ENCODE assay signal across 14 cellular contexts in the genomic region with DNA sequence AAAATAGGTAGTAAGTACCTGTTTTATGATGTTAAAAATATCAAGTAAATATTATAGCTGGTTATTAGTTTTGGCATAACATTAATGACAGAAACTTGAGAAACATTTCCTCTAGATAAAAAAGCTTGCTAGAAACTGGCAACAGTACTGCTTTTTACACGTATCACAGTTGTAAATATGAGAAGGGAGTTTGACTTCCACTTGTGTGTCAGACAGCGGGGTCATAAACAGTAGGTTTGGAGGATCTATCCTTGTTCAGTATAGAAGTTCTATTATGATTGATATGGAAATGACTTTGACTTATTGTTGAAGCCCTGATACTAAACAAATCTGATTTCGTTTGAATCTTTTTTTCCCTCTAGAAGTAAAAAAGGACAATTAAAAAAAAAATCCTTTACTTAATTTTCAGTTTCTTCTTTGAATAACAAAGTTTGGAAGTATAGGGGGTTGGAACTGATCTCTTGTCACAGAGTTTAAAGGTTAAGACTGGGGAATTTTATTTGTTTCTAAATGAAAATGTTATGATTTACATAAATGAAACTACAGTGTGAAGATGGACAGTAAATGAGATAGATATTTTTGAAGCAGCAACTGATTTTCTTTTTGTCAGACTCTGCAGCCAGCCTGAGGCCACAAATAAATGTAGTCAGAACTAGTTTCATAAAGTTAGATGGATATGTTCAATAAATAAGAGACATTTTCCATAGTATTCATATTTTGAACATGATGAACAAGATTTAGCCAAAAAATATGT. TPM values are rescaled to one million over a fixed set of nuclear protein-coding genes. Genes with fewer than 3 reads are reported as not detected.
A peak's percentile ranks its signal among the peaks of the same experiment; 100 is the strongest.
DNase-seq lines count a peak whose midpoint lies in the region; ATAC-seq and TF ChIP-seq lines count a peak whose summit lies in the region.
"Had no signal": no experiment of that assay in that cellular context is flagged by ENCODE, and none has a peak within 500 bp of the region (broad histone marks: within the 10 kb centered on the region; RNA-seq: fewer than 3 reads in every experiment).

No MANE protein-coding gene starts in this region.

- peak overlapping the region; percentile 94 for H3K27ac Mint-ChIP-seq in activated T-cell treated with anti-CD3 and anti-CD28 coated beads, Interleukin-2, amount 50 U/mL, for 72 hours
- H3K27ac Mint-ChIP-seq in stimulated activated naive CD8-positive, alpha-beta T cell treated with anti-CD3 and anti-CD28 coated beads, Interleukin-15, Interleukin-2, amounts not matched to agents 100 ng/mL and 50 ng/mL, for 24 hours = peak overlapping the region; percentile 14

- TF ChIP-seq CTCF in OCI-LY1 (IDR thresholded peaks at IDR 0.05; ENCODE audit: low read length) (no peak), adrenal gland (IDR thresholded peaks at IDR 0.05) (no peak)

- H3K27me3 ChIP-seq in OCI-LY1 (ENCODE audit: insufficient read depth, low read length) (no peaks in the 10 kb centered on the region), adrenal gland (no peaks in the 10 kb centered on the region)

- DNase-seq in activated T-cell treated with anti-CD3 and anti-CD28 coated beads, Interleukin-2, amount 50 U/mL, for 72 hours = no peak
- DNase-seq in activated T-cell treated with anti-CD3 and anti-CD28 coated beads for 4 hours (no peak), iris pigment epithelial cell (ENCODE audit: low read depth) (peak; percentile 40), midbrain (lab: John Stamatoyannopoulos, UW) (no peak), adrenal gland (no peak)
- DNase-seq: activated gamma-delta T cell, DMS79 treated with DMSO at 0.1 percent for 48 hours, mammary epithelial cell, NCI-H2107, OCI-M1 had no signal

- H3K9me3 ChIP-seq in OCI-LY1 (ENCODE audit: low read length) (no peaks in the 10 kb centered on the region), adrenal gland (replicated peaks in 1 of 3) (no peaks in the 10 kb centered on the region)

- no peaks in the 10 kb centered on the region for H3K9me2 ChIP-seq in OCI-LY1 (ENCODE audit: low read depth, low read length)

- peaks cover 96% of the 10 kb centered on the region for H3K79me2 ChIP-seq in OCI-LY1 (ENCODE audit: insufficient read depth, low read length)

- peak overlapping the region; percentile 3; the same call in 1 of the 2 replicates for H3K4me2 ChIP-seq in OCI-LY1 (ENCODE audit: low read length)

- 34 to 44% (median 41%) methylated on average over 3 of the region's 3 CpGs for WGBS in adrenal gland, 4 donors

- H3K9ac ChIP-seq in OCI-LY1 (ENCODE audit: low read length) = no peak overlapping the region; the same call in 1 of the 2 replicates
- H3K9ac ChIP-seq: parathyroid adenoma had no signal

- peak overlapping the region; percentile 6 to 71 for H3K4me3 Mint-ChIP-seq in activated T-cell treated with anti-CD3 and anti-CD28 coated beads, Interleukin-2, amount 50 U/mL, for 72 hours
- H3K4me3 Mint-ChIP-seq in stimulated activated naive CD8-positive, alpha-beta T cell treated with anti-CD3 and anti-CD28 coated beads, Interleukin-15, Interleukin-2, amounts not matched to agents 100 ng/mL and 50 ng/mL, for 24 hours = peak overlapping the region; percentile 1

- TF ChIP-seq POLR2A in adrenal gland (IDR thresholded peaks at IDR 0.05) = no peak

- H4K20me1 ChIP-seq in OCI-LY1 (ENCODE audit: insufficient read depth, low read length) = no peaks in the 10 kb centered on the region

- H3K4me3 ChIP-seq in OCI-LY1 (ENCODE audit: low read depth, low read length, poor library complexity, severe bottlenecking) = no peak overlapping the region
- H3K4me3 ChIP-seq in adrenal gland = no peak overlapping the region

- no peaks in the 10 kb centered on the region for H3K36me3 Mint-ChIP-seq in activated T-cell treated with anti-CD3 and anti-CD28 coated beads, Interleukin-2, amount 50 U/mL, for 72 hours (ENCODE audit: insufficient read depth in 2 of 2)
- peaks cover 5% of the 10 kb centered on the region for H3K36me3 Mint-ChIP-seq in stimulated activated naive CD8-positive, alpha-beta T cell treated with anti-CD3 and anti-CD28 coated beads, Interleukin-15, Interleukin-2, amounts not matched to agents 100 ng/mL and 50 ng/mL, for 24 hours (ENCODE audit: low read depth)

- H3K4me1 ChIP-seq in OCI-LY1 (ENCODE audit: insufficient read depth, low read length, severe bottlenecking) (peaks cover 64% of the 10 kb centered on the region), adrenal gland (replicated peaks in 1 of 2) (peaks cover 6 to 59% of the 10 kb centered on the region in 2 donors)
- H3K4me1 ChIP-seq: parathyroid adenoma had no signal

- no peaks in the 10 kb centered on the region for H3K9me3 Mint-ChIP-seq in activated T-cell treated with anti-CD3 and anti-CD28 coated beads, Interleukin-2, amount 50 U/mL, for 72 hours
- no peaks in the 10 kb centered on the region for H3K9me3 Mint-ChIP-seq in stimulated activated naive CD8-positive, alpha-beta T cell treated with anti-CD3 and anti-CD28 coated beads, Interleukin-15, Interleukin-2, amounts not matched to agents 100 ng/mL and 50 ng/mL, for 24 hours

- H3K27ac ChIP-seq in OCI-LY1 (ENCODE audit: low read depth, low read length, poor library complexity, severe bottlenecking) (no peak overlapping the region), adrenal gland (no peak overlapping the region)
- H3K27ac ChIP-seq: parathyroid adenoma had no signal

- H2AFZ ChIP-seq in OCI-LY1 (ENCODE audit: low read length) = no peak overlapping the region
- H2AFZ ChIP-seq: parathyroid adenoma had no signal

- H3K4me1 Mint-ChIP-seq in activated T-cell treated with anti-CD3 and anti-CD28 coated beads, Interleukin-2, amount 50 U/mL, for 72 hours (ENCODE audit: low read depth) = peaks cover 75% of the 10 kb centered on the region
- peaks cover 87% of the 10 kb centered on the region for H3K4me1 Mint-ChIP-seq in stimulated activated naive CD8-positive, alpha-beta T cell treated with anti-CD3 and anti-CD28 coated beads, Interleukin-15, Interleukin-2, amounts not matched to agents 100 ng/mL and 50 ng/mL, for 24 hours (ENCODE audit: low read depth)

- intact Hi-C loops in adrenal gland (cut with DNase I) = no loop called here

- peaks cover 3% of the 10 kb centered on the region; the same call in 1 of the 2 replicates for H3F3A ChIP-seq in OCI-LY1 (ENCODE audit: insufficient read depth, low read length)

- H3K36me3 ChIP-seq in OCI-LY1 (ENCODE audit: insufficient read depth, low read length) = no peaks in the 10 kb centered on the region; the same call in 1 of the 2 replicates
- no peaks in the 10 kb centered on the region for H3K36me3 ChIP-seq in adrenal gland (replicated peaks in 1 of 2)

- H3K27me3 Mint-ChIP-seq in activated T-cell treated with anti-CD3 and anti-CD28 coated beads, Interleukin-2, amount 50 U/mL, for 72 hours (ENCODE audit: low read depth) = no peaks in the 10 kb centered on the region
- H3K27me3 Mint-ChIP-seq in stimulated activated naive CD8-positive, alpha-beta T cell treated with anti-CD3 and anti-CD28 coated beads, Interleukin-15, Interleukin-2, amounts not matched to agents 100 ng/mL and 50 ng/mL, for 24 hours = no peaks in the 10 kb centered on the region

- ATAC-seq in activated T-cell treated with anti-CD3 and anti-CD28 coated beads, Interleukin-2, amount 50 U/mL, for 72 hours (replicated peaks in 1 of 2) = peak in 1 of 2 donors; percentile 72
- no peak for ATAC-seq in GM18498 (IDR thresholded peaks at IDR 0.05; ENCODE audit: unreplicated experiment)

RNA-seq across cellular contexts. Expression of a gene that starts 50.0 kb away (rescaled TPM):
- total RNA-seq in activated T-cell treated with anti-CD3 and anti-CD28 coated beads, Interleukin-2, amount 50 U/mL, for 72 hours = 100 to 1,000 TPM; 177 to 213 TPM
- total RNA-seq in adrenal gland = 100 to 1,000 TPM; 115 to 315 (median 134) TPM
- 10 to 100 TPM; 14.2 to 88.9 (median 28.5) TPM for polyA plus RNA-seq in adrenal gland
